Comparison of ENCODE assay signal across 24 cellular contexts in genomic region chr10:71099731-71100361, GRCh38.
"Had no signal": no experiment of that assay in that cellular context is flagged by ENCODE, and none has a peak within 500 bp of the region (broad histone marks: within the 10 kb centered on the region; RNA-seq: fewer than 3 reads in every experiment).

No MANE protein-coding gene starts in this region.

- H3K27me3 ChIP-seq: gastrocnemius medialis, left lung, neural progenitor cell, sigmoid colon, testis, tibial artery had no signal

- FAIRE-seq: colon had no signal

- H3K4me1 ChIP-seq: gastrocnemius medialis, left lung, neural progenitor cell, parathyroid adenoma, prostate gland, sigmoid colon, testis, tibial artery had no signal

- H3K4me3 Mint-ChIP-seq: naive thymus-derived CD4-positive, alpha-beta T cell; nephron; neural progenitor cell; stimulated activated effector memory CD8-positive, alpha-beta T cell treated with anti-CD3 and anti-CD28 coated beads, Interleukin-12 subunit alpha, Interleukin-12 subunit beta, amount 100 ng/mL, for 72 hours; type B pancreatic cell had no signal

- DNase-seq: dorsolateral prefrontal cortex; effector CD4-positive, alpha-beta T cell; gastrocnemius medialis; head of caudate nucleus; left cardiac atrium; left lung; mesendoderm; midbrain; naive thymus-derived CD4-positive, alpha-beta T cell; right cardiac atrium; sigmoid colon; stimulated activated CD4-positive, alpha-beta T cell treated with anti-CD3 and anti-CD28 coated beads, Interleukin-2, amount 100 ng/mL, for 24 hours; stimulated activated CD4-positive, alpha-beta T cell treated with anti-CD3 and anti-CD28 coated beads, Interleukin-4, amount 100 ng/mL, for 24 hours; stimulated activated naive CD8-positive, alpha-beta T cell treated with anti-CD3 and anti-CD28 coated beads, Interleukin-15, Interleukin-2, amounts not matched to agents 100 U/mL and 50 U/mL, for 24 hours; substantia nigra; testis; tibial artery had no signal

- H3K27ac ChIP-seq: dorsolateral prefrontal cortex, gastrocnemius medialis, left lung, neural progenitor cell, parathyroid adenoma, prostate gland, sigmoid colon, testis, tibial artery had no signal

- H3K27ac Mint-ChIP-seq: naive thymus-derived CD4-positive, alpha-beta T cell; nephron; neural progenitor cell; stimulated activated effector memory CD8-positive, alpha-beta T cell treated with anti-CD3 and anti-CD28 coated beads, Interleukin-12 subunit alpha, Interleukin-12 subunit beta, amount 100 ng/mL, for 72 hours; type B pancreatic cell had no signal

- H3K4me3 ChIP-seq: dorsolateral prefrontal cortex, gastrocnemius medialis, left lung, neural progenitor cell, prostate gland, sigmoid colon, testis, tibial artery had no signal

- H3K4me1 Mint-ChIP-seq: nephron had no signal

- H3K36me3 ChIP-seq: gastrocnemius medialis, left lung, neural progenitor cell, prostate gland, sigmoid colon, tibial artery had no signal

- H3K36me3 Mint-ChIP-seq: naive thymus-derived CD4-positive, alpha-beta T cell; neural progenitor cell; stimulated activated effector memory CD8-positive, alpha-beta T cell treated with anti-CD3 and anti-CD28 coated beads, Interleukin-12 subunit alpha, Interleukin-12 subunit beta, amount 100 ng/mL, for 72 hours; type B pancreatic cell had no signal

- H3K9me3 Mint-ChIP-seq: stimulated activated effector memory CD8-positive, alpha-beta T cell treated with anti-CD3 and anti-CD28 coated beads, Interleukin-12 subunit alpha, Interleukin-12 subunit beta, amount 100 ng/mL, for 72 hours had no signal

- ATAC-seq: gastrocnemius medialis; left cardiac atrium; left lung; naive thymus-derived CD4-positive, alpha-beta T cell; right cardiac atrium; stimulated activated effector memory CD8-positive, alpha-beta T cell treated with anti-CD3 and anti-CD28 coated beads, Interleukin-12 subunit alpha, Interleukin-12 subunit beta, amount 100 ng/mL, for 72 hours; stimulated activated naive CD8-positive, alpha-beta T cell treated with anti-CD3 and anti-CD28 coated beads, Interleukin-15, Interleukin-2, amounts not matched to agents 100 U/mL and 50 U/mL, for 24 hours had no signal

- H3K9me3 ChIP-seq: gastrocnemius medialis, left lung, prostate gland, sigmoid colon, testis, tibial artery had no signal
